In the genomic region with DNA sequence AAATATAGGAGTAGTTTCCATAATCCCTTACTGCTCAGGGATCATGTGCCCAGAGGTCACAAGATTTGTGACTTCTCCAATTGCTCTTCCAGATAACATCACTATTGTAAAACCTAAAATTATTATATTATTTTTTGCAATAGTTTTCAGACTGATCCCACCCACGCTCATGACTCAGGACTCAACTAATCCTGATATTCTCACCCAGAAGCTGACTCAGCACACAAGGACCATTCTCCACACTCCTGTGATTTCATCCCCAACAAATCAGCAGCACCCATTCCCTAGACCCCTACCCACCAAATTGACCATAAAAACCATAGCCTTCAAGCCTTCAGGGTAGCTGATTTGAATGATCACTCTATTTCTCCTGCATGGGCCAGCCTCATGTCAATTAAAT, we compare ENCODE assay signal across 16 cellular contexts.
"Had no signal": no experiment of that assay in that cellular context is flagged by ENCODE, and none has a peak within 500 bp of the region (broad histone marks: within the 10 kb centered on the region; RNA-seq: fewer than 3 reads in every experiment).

No MANE protein-coding gene starts in this region.

- H3K9me3 ChIP-seq: adrenal gland, gastrocnemius medialis, tibial artery had no signal

- H3K36me3 ChIP-seq: adrenal gland, gastrocnemius medialis had no signal

- H3K27me3 ChIP-seq: adrenal gland, gastrocnemius medialis, tibial artery had no signal

- H3K4me1 ChIP-seq: adrenal gland, gastrocnemius medialis, tibial artery had no signal

- DNase-seq: activated B cell treated with CpG ODN at 0.5 μM for 24 hours; activated CD4-positive, alpha-beta memory T cell treated with anti-CD3 and anti-CD28 coated beads for 36 hours; activated CD4-positive, alpha-beta T cell treated with anti-CD3 and anti-CD28 coated beads for 4 hours; activated CD8-positive, alpha-beta memory T cell treated with anti-CD3 and anti-CD28 coated beads, Interleukin-2, amount 10 ng/mL, durations not matched to agents 7 days and 5 days; activated naive CD4-positive, alpha-beta T cell treated with anti-CD3 and anti-CD28 coated beads for 36 hours; adrenal gland; gastrocnemius medialis; kidney; midbrain; stimulated activated CD4-positive, alpha-beta T cell treated with anti-CD3 and anti-CD28 coated beads, Interleukin-12 subunit alpha, Interleukin-12 subunit beta, amount 100 ng/mL, for 4 hours; stimulated activated CD4-positive, alpha-beta T cell treated with anti-CD3 and anti-CD28 coated beads, Interleukin-1b, Interleukin-23, amount 100 ng/mL, for 48 hours; stimulated activated CD8-positive, alpha-beta memory T cell treated with anti-CD3 and anti-CD28 coated beads, Interleukin-4, amount 100 ng/mL, for 48 hours; stimulated activated naive CD4-positive, alpha-beta T cell; tibial artery had no signal

- ATAC-seq: activated CD8-positive, alpha-beta memory T cell treated with anti-CD3 and anti-CD28 coated beads, Interleukin-2, amount 10 ng/mL, durations not matched to agents 7 days and 5 days; gastrocnemius medialis; left lobe of liver had no signal

- H3K27ac ChIP-seq: adrenal gland, epithelial cell of prostate, gastrocnemius medialis, tibial artery had no signal

- H3K4me3 ChIP-seq: adrenal gland, gastrocnemius medialis, tibial artery had no signal
